In the genomic region with DNA sequence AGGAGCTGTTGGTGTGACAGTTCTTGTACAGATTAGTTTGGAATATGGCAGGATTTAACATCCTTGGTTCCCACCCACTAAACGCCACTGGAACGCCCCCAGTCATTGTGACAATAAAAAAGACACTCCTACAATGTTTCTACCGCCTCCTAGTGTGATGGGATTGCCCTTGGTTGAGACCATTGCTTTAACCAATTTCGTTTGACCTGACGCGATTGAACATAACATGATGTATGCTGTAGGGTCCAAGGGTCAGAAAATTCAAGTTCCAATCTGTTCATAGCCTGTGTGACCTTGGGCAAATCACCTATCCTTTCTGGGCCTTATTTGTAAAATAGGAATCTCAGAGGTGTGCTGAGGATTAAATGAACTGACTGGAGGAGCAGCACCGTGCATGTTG, we compare ENCODE assay signal across 30 cellular contexts. TPM values are rescaled to one million over a fixed set of nuclear protein-coding genes. Genes with fewer than 3 reads are reported as not detected.
DNase-seq lines count a peak whose midpoint lies in the region; ATAC-seq and TF ChIP-seq lines count a peak whose summit lies in the region.
"Had no signal": no experiment of that assay in that cellular context is flagged by ENCODE, and none has a peak within 500 bp of the region (broad histone marks: within the 10 kb centered on the region; RNA-seq: fewer than 3 reads in every experiment).

No MANE protein-coding gene starts in this region.

- H3K4me3 ChIP-seq in coronary artery (no peak overlapping the region), parathyroid adenoma (ENCODE audit: low read depth, low read length) (no peak overlapping the region), uterus (no peak overlapping the region)
- H3K4me3 ChIP-seq: BLaER1 treated with 17β-estradiol and CSF1 and Interleukin-3, amounts not matched to agents 10 nM and 100 nM; neural progenitor cell; prostate gland; smooth muscle cell; tibial nerve had no signal

- H3K79me2 ChIP-seq in parathyroid adenoma, result peaks cover 13% of the 10 kb centered on the region

- no peaks in the 10 kb centered on the region for H3K36me3 ChIP-seq in parathyroid adenoma (ENCODE audit: control insufficient read depth, insufficient read depth, low read length)
- no peaks in the 10 kb centered on the region for H3K36me3 ChIP-seq in uterus
- H3K36me3 ChIP-seq: BLaER1 treated with 17β-estradiol and CSF1 and Interleukin-3, amounts not matched to agents 10 nM and 100 nM; neural progenitor cell; prostate gland; tibial nerve had no signal

- peak; percentile 5 for DNase-seq in G401 (ENCODE audit: low spot score)
- no peak for DNase-seq in coronary artery (ENCODE audit: low spot score)
- no peak for DNase-seq in hypothalamus (lab: John Stamatoyannopoulos, UW)
- no peak for DNase-seq in activated CD8-positive, alpha-beta memory T cell treated with anti-CD3 and anti-CD28 coated beads, Interleukin-2, amount 10 ng/mL, durations not matched to agents 7 days and 5 days
- no peak for DNase-seq in uterus
- DNase-seq: activated CD4-positive, alpha-beta T cell treated with anti-CD3 and anti-CD28 coated beads, Interleukin-2, amount 10 ng/mL, durations not matched to agents 7 days and 5 days; activated naive CD8-positive, alpha-beta T cell treated with anti-CD3 and anti-CD28 coated beads for 36 hours; COR-L47; effector memory CD8-positive, alpha-beta T cell; IMR-90; islet precursor cell; NCI-H1092 treated with DMSO at 0.1 percent for 48 hours; NCI-H187 treated with DMSO at 0.1 percent for 48 hours; NCI-H526 treated with DMSO at 0.1 percent for 48 hours; stimulated activated CD4-positive, alpha-beta T cell treated with anti-CD3 and anti-CD28 coated beads, Interleukin-2, amount 100 ng/mL, for 48 hours had no signal

- in situ Hi-C loops in G401 (cut with HindIII; ENCODE audit: low sequenced_read_pairs), result no loop called here

- TF ChIP-seq POLR2A in uterus (IDR thresholded peaks at IDR 0.05), result no peak

- no peak overlapping the region for H3K9ac ChIP-seq in parathyroid adenoma
- H3K9ac ChIP-seq: BLaER1 treated with 17β-estradiol and CSF1 and Interleukin-3, amounts not matched to agents 10 nM and 100 nM; neural progenitor cell had no signal

- H3K27me3 Mint-ChIP-seq in activated CD8-positive, alpha-beta memory T cell treated with anti-CD3 and anti-CD28 coated beads, Interleukin-2, amount 10 ng/mL, durations not matched to agents 7 days and 5 days, result peaks cover 6% of the 10 kb centered on the region
- H3K27me3 Mint-ChIP-seq: activated CD4-positive, alpha-beta T cell treated with anti-CD3 and anti-CD28 coated beads, Interleukin-2, amount 10 ng/mL, durations not matched to agents 7 days and 5 days had no signal

- H3K27me3 ChIP-seq in parathyroid adenoma (ENCODE audit: control insufficient read depth, insufficient read depth, low read length) (no peaks in the 10 kb centered on the region), uterus (no peaks in the 10 kb centered on the region)
- H3K27me3 ChIP-seq: BLaER1 treated with 17β-estradiol and CSF1 and Interleukin-3, amounts not matched to agents 10 nM and 100 nM; tibial nerve had no signal

- peak; percentile 19; the same call in 1 of the 2 replicates for TF ChIP-seq RAD21 in Ishikawa (IDR thresholded peaks at IDR 0.05; ENCODE audit: low read depth)

- CTCF ChIA-PET in activated CD8-positive, alpha-beta memory T cell treated with anti-CD3 and anti-CD28 coated beads, Interleukin-2, amount 10 ng/mL, durations not matched to agents 7 days and 5 days (lab: Charles Lee), result interaction anchor here (1.2 to 12.6 kb wide), 5 partner anchors 9 to 82 kb away, joined by 3 to 154 read pairs (median 6); a partner anchor contains a TSS

- no peak overlapping the region for H3K4me2 ChIP-seq in parathyroid adenoma (ENCODE audit: low read length)
- H3K4me2 ChIP-seq: neural progenitor cell, smooth muscle cell had no signal

- no peaks in the 10 kb centered on the region for H3K36me3 Mint-ChIP-seq in activated CD8-positive, alpha-beta memory T cell treated with anti-CD3 and anti-CD28 coated beads, Interleukin-2, amount 10 ng/mL, durations not matched to agents 7 days and 5 days
- H3K36me3 Mint-ChIP-seq: activated naive CD8-positive, alpha-beta T cell treated with anti-CD3 and anti-CD28 coated beads for 36 hours; stimulated activated memory B cell treated with anti-CD40 and anti-IgM and Interleukin-4, amounts not matched to agents 10 μg/mL and 1 μg/mL and 100 μg/mL, for 72 hours had no signal

- intact Hi-C loops in uterus (cut with DNase I; ENCODE audit: low total_unique reads), result no loop called here

- H3K27ac Mint-ChIP-seq in activated CD8-positive, alpha-beta memory T cell treated with anti-CD3 and anti-CD28 coated beads, Interleukin-2, amount 10 ng/mL, durations not matched to agents 7 days and 5 days, result no peak overlapping the region
- H3K27ac Mint-ChIP-seq: activated CD4-positive, alpha-beta T cell treated with anti-CD3 and anti-CD28 coated beads, Interleukin-2, amount 10 ng/mL, durations not matched to agents 7 days and 5 days; activated naive CD8-positive, alpha-beta T cell treated with anti-CD3 and anti-CD28 coated beads for 36 hours; activated T-helper 2 cell treated with anti-CD3 and anti-CD28 coated beads, Interferon-gamma antibody, Interleukin-2, Interleukin-4, amounts not matched to agents 10 μg/mL and 5 μg/mL and 100 μg/mL, durations not matched to agents 14 hours and 24 hours and 36 hours; effector memory CD8-positive, alpha-beta T cell; neural progenitor cell; stimulated activated memory B cell treated with anti-CD40 and anti-IgM and Interleukin-4, amounts not matched to agents 10 μg/mL and 1 μg/mL and 100 μg/mL, for 72 hours; T-helper 2 cell treated with Interferon-gamma antibody and Interleukin-4, amounts not matched to agents 5 μg/mL and 100 μg/mL, for 36 hours had no signal

- no peak for TF ChIP-seq EP300 in Ishikawa (IDR thresholded peaks at IDR 0.05; ENCODE audit: borderline replicate concordance)

- H3K4me3 Mint-ChIP-seq in activated CD8-positive, alpha-beta memory T cell treated with anti-CD3 and anti-CD28 coated beads, Interleukin-2, amount 10 ng/mL, durations not matched to agents 7 days and 5 days, result no peak overlapping the region
- H3K4me3 Mint-ChIP-seq: activated CD4-positive, alpha-beta T cell treated with anti-CD3 and anti-CD28 coated beads, Interleukin-2, amount 10 ng/mL, durations not matched to agents 7 days and 5 days; activated naive CD8-positive, alpha-beta T cell treated with anti-CD3 and anti-CD28 coated beads for 36 hours; effector memory CD8-positive, alpha-beta T cell; neural progenitor cell; stimulated activated memory B cell treated with anti-CD40 and anti-IgM and Interleukin-4, amounts not matched to agents 10 μg/mL and 1 μg/mL and 100 μg/mL, for 72 hours had no signal

- H3K4me1 ChIP-seq in parathyroid adenoma (peaks cover 35% of the 10 kb centered on the region), uterus (peaks cover 0 to 5% of the 10 kb centered on the region in 2 donors)
- H3K4me1 ChIP-seq: prostate gland had no signal

- ATAC-seq in activated CD8-positive, alpha-beta memory T cell treated with anti-CD3 and anti-CD28 coated beads, Interleukin-2, amount 10 ng/mL, durations not matched to agents 7 days and 5 days, result no peak
- no peak for ATAC-seq in HG02884 (IDR thresholded peaks at IDR 0.05; ENCODE audit: unreplicated experiment)
- ATAC-seq: effector memory CD8-positive, alpha-beta T cell; esophagus mucosa; HCT116; SK-N-SH treated with all-trans-retinoic acid at 6 μM for 48 hours; stimulated activated memory B cell treated with anti-CD40 and anti-IgM and Interleukin-4, amounts not matched to agents 10 μg/mL and 1 μg/mL and 100 μg/mL, for 72 hours had no signal

- H3K9me3 ChIP-seq in parathyroid adenoma (ENCODE audit: control insufficient read depth, low read length) (no peaks in the 10 kb centered on the region), uterus (no peaks in the 10 kb centered on the region)
- H3K9me3 ChIP-seq: BLaER1 treated with 17β-estradiol and CSF1 and Interleukin-3, amounts not matched to agents 10 nM and 100 nM; prostate gland; tibial nerve had no signal

- TF ChIP-seq CTCF in coronary artery (IDR thresholded peaks at IDR 0.05), result no peak
- TF ChIP-seq CTCF in parathyroid adenoma (IDR thresholded peaks at IDR 0.05), result no peak
- no peak for TF ChIP-seq CTCF in uterus (IDR thresholded peaks at IDR 0.05)

- no peaks in the 10 kb centered on the region for H3K9me3 Mint-ChIP-seq in activated CD8-positive, alpha-beta memory T cell treated with anti-CD3 and anti-CD28 coated beads, Interleukin-2, amount 10 ng/mL, durations not matched to agents 7 days and 5 days (ENCODE audit: low read depth)
- H3K9me3 Mint-ChIP-seq: activated CD4-positive, alpha-beta T cell treated with anti-CD3 and anti-CD28 coated beads, Interleukin-2, amount 10 ng/mL, durations not matched to agents 7 days and 5 days; activated naive CD8-positive, alpha-beta T cell treated with anti-CD3 and anti-CD28 coated beads for 36 hours; activated T-helper 2 cell treated with anti-CD3 and anti-CD28 coated beads, Interferon-gamma antibody, Interleukin-2, Interleukin-4, amounts not matched to agents 10 μg/mL and 5 μg/mL and 100 μg/mL, durations not matched to agents 14 hours and 24 hours and 36 hours; effector memory CD8-positive, alpha-beta T cell; neural progenitor cell; stimulated activated memory B cell treated with anti-CD40 and anti-IgM and Interleukin-4, amounts not matched to agents 10 μg/mL and 1 μg/mL and 100 μg/mL, for 72 hours; T-helper 2 cell treated with Interferon-gamma antibody and Interleukin-4, amounts not matched to agents 5 μg/mL and 100 μg/mL, for 36 hours had no signal

- H3K27ac ChIP-seq in coronary artery (peak overlapping the region; percentile 89 to 94), parathyroid adenoma (peak overlapping the region; percentile 75), uterus (peak overlapping the region in 1 of 2 donors; percentile 90)
- H3K27ac ChIP-seq: neural progenitor cell, prostate gland, RWPE1 had no signal

- peaks cover 68% of the 10 kb centered on the region for H3K4me1 Mint-ChIP-seq in activated CD8-positive, alpha-beta memory T cell treated with anti-CD3 and anti-CD28 coated beads, Interleukin-2, amount 10 ng/mL, durations not matched to agents 7 days and 5 days

- no peak overlapping the region for H2AFZ ChIP-seq in parathyroid adenoma
- H2AFZ ChIP-seq: neural progenitor cell had no signal

TF ChIP-seq in Ishikawa, 13 proteins besides CTCF, POLR2A, EP300 and RAD21 (continues in another document):
- TF ChIP-seq, protein P1, sequence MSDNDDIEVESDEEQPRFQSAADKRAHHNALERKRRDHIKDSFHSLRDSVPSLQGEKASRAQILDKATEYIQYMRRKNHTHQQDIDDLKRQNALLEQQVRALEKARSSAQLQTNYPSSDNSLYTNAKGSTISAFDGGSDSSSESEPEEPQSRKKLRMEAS (IDR thresholded peaks at IDR 0.05), result no peak
- TF ChIP-seq, protein P2, sequence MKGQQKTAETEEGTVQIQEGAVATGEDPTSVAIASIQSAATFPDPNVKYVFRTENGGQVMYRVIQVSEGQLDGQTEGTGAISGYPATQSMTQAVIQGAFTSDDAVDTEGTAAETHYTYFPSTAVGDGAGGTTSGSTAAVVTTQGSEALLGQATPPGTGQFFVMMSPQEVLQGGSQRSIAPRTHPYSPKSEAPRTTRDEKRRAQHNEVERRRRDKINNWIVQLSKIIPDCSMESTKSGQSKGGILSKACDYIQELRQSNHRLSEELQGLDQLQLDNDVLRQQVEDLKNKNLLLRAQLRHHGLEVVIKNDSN (IDR thresholded peaks at IDR 0.05), result no peak

RNA-seq across cellular contexts. Expression of a gene that starts 12.5 kb away (rescaled TPM):
- total RNA-seq in G401 (2014; rRNA removed; shearing (Covaris generic)), result 10.9 and 12.1 TPM in 2 replicates
- 10 to 100 TPM; 13.6 to 29.1 TPM for total RNA-seq in activated CD8-positive, alpha-beta memory T cell treated with anti-CD3 and anti-CD28 coated beads, Interleukin-2, amount 10 ng/mL, durations not matched to agents 7 days and 5 days
- total RNA-seq in uterus, result 10 to 100 TPM; 27.4 to 52.9 (median 51.6) TPM
